Comparison of ENCODE assay signal across 1 cellular context in the genomic region with DNA sequence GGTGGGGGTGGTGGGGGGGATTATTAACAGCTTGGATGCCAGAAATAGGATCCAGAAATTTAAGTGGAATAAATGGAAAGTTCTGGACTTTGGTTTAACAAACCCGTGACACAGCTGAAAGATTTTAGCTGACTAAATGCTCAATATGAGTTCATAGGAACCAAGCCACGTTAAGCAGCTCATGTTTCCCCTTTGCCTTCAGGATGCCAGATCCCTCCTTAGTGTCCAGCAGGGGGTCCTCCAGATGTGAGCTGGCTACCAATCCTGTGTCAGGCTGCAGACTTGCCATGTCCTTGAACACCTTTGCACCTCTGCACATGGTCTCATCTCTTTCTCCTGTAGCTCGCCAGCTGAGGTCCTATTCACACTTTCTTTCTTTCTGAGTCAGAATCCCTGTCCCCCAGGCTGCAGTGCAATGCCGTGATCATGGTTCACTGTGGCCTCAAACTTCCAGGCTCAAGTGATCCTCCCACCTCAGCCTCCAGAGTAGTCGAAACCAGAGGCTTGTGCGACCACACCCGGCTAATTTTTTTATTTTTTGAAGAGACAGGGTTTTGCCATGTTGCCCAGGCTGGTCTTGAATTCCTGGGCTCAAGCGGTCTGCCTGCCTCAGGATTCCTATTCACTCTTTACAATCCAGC.
TF ChIP-seq lines count a peak whose summit lies in the region.

No MANE protein-coding gene starts in this region.

TF ChIP-seq in HepG2, 621 proteins besides CTCF, POLR2A, EP300 and RAD21:
- TF ChIP-seq HDAC1 (CRISPR knock-in tag; IDR thresholded peaks at IDR 0.05): 0 out of 2 replicates have a peak, but pooled peaks have one; percentile 25
- TF ChIP-seq STAG1 (CRISPR knock-in tag; IDR thresholded peaks at IDR 0.05): peak; percentile 24; the same call in 1 of the 2 replicates
- 0 out of 2 replicates have a peak, but pooled peaks have one; percentile 44 for TF ChIP-seq ZMYM3 (CRISPR knock-in tag; IDR thresholded peaks at IDR 0.05)
- no peak for TF ChIP-seq NPAS2 (CRISPR knock-in tag; IDR thresholded peaks at IDR 0.05; ENCODE audit: borderline replicate concordance)
- TF ChIP-seq, protein P1, sequence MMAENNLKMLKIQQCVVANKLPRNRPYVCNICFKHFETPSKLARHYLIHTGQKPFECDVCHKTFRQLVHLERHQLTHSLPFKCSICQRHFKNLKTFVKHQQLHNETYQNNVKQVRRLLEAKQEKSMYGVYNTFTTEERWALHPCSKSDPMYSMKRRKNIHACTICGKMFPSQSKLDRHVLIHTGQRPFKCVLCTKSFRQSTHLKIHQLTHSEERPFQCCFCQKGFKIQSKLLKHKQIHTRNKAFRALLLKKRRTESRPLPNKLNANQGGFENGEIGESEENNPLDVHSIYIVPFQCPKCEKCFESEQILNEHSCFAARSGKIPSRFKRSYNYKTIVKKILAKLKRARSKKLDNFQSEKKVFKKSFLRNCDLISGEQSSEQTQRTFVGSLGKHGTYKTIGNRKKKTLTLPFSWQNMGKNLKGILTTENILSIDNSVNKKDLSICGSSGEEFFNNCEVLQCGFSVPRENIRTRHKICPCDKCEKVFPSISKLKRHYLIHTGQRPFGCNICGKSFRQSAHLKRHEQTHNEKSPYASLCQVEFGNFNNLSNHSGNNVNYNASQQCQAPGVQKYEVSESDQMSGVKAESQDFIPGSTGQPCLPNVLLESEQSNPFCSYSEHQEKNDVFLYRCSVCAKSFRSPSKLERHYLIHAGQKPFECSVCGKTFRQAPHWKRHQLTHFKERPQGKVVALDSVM (CRISPR knock-in tag; IDR thresholded peaks at IDR 0.05): peak; percentile 90
- TF ChIP-seq ZSCAN31 (CRISPR knock-in tag; IDR thresholded peaks at IDR 0.05; ENCODE audit: low read depth): 0 out of 2 replicates have a peak, but pooled peaks have one; percentile 32
- peak; percentile 25; the same call in 1 of the 2 replicates for TF ChIP-seq ZNF687 (CRISPR knock-in tag; IDR thresholded peaks at IDR 0.05)
- TF ChIP-seq ZNF550 (CRISPR knock-in tag; IDR thresholded peaks at IDR 0.05; ENCODE audit: borderline replicate concordance): no peak
- TF ChIP-seq MAZ (IDR thresholded peaks at IDR 0.05; ENCODE audit: borderline replicate concordance, low read depth, low read length): no peak
- no peak for TF ChIP-seq MAZ (CRISPR knock-in tag; IDR thresholded peaks at IDR 0.05; ENCODE audit: low read depth)
- TF ChIP-seq TBX2 (CRISPR knock-in tag; IDR thresholded peaks at IDR 0.05; ENCODE audit: borderline replicate concordance): peak; percentile 10; the same call in 1 of the 2 replicates
- TF ChIP-seq MAX (IDR thresholded peaks at IDR 0.05): peak; percentile 46
